ENCODE assay signal across 8 cellular contexts in the genomic region with DNA sequence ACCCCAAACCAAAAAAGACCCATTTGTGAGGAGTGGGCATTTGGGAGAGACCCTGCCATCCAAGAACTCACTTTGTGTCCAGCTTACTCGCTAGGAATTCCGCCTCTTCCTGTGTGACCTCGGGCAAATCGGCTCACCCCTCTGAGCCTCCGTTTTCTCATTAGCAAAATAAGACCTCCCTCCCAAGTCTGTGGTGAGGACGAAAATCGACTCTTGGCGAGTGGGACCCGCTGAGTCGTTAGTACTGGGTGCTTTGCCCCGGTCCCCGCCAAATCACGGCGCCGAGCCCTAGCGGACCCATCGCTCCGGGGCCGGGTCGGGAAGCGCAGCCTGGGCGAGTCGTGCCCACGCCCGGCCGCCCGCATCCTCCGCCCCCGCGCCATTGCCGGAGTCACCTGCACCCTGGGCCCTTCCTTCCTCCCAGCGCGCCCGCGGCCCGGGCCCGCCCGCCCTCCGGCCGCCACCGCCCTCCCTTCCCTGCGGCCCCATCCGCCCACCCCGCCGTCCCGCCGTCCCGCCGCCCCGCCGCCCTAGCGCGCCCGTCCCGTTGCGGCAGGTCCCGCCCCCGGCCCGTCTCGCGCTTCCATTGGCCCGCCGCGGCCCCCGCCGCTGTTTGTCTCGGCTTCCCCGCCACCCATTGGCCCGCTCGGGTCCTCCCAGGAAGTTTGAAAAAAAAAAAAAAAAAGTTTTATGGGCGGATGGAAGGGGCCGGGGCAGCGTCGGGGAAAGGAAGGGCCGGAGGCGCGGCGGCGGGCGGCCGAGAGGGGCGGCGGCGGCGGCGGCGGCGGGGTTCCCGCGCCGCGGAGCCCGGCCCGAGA. TPM values are rescaled to one million over a fixed set of nuclear protein-coding genes. Genes with fewer than 3 reads are reported as not detected.
DNase-seq lines count a peak whose midpoint lies in the region; ATAC-seq and TF ChIP-seq lines count a peak whose summit lies in the region.

No MANE protein-coding gene starts in this region.

- 0 out of 2 replicates have a peak, but pooled peaks cover 2% of the 10 kb centered on the region for H3K36me3 ChIP-seq in HUES48 (ENCODE audit: control insufficient read depth, insufficient read depth, low read length)
- H3K36me3 ChIP-seq in Peyer's patch: no peaks in the 10 kb centered on the region
- H3K36me3 ChIP-seq in esophagus squamous epithelium: no peaks in the 10 kb centered on the region

- H3K27ac ChIP-seq in C4-2B (peak overlapping the region; percentile 95), HUES48 (ENCODE audit: low read depth, low read length) (peak overlapping the region; percentile 86), Peyer's patch (peak overlapping the region; percentile 77 to 95 (median 91)), esophagus squamous epithelium (peak overlapping the region; percentile 97 to 99 (median 98))

- WGBS in esophagus squamous epithelium, 2 donors: 0 to 1% methylated on average over 40 to 51 of the region's 94 CpGs

- peak in 1 of 2 donors; percentile 22 for TF ChIP-seq POLR2A in Peyer's patch (IDR thresholded peaks at IDR 0.05)
- TF ChIP-seq POLR2A in esophagus squamous epithelium (IDR thresholded peaks at IDR 0.05): peak in 2 of 4 donors; percentile 28 to 32

- H3K9me3 ChIP-seq in HUES48 (ENCODE audit: control insufficient read depth, insufficient read depth, low read length) (no peaks in the 10 kb centered on the region), Peyer's patch (no peaks in the 10 kb centered on the region), esophagus squamous epithelium (no peaks in the 10 kb centered on the region)

- peak; percentile 65 for ATAC-seq in GM19463 (IDR thresholded peaks at IDR 0.05; ENCODE audit: unreplicated experiment)

- no peaks in the 10 kb centered on the region; the same call in 1 of the 2 replicates for H3K27me3 ChIP-seq in HUES48 (ENCODE audit: control insufficient read depth, insufficient read depth, low read length)
- H3K27me3 ChIP-seq in Peyer's patch: no peaks in the 10 kb centered on the region
- no peaks in the 10 kb centered on the region for H3K27me3 ChIP-seq in esophagus squamous epithelium

- H3K4me3 ChIP-seq in HUES48 (ENCODE audit: low read depth, low read length): peak overlapping the region; percentile 90
- H3K4me3 ChIP-seq in Peyer's patch: peak overlapping the region; percentile 59 to 95 (median 90)
- H3K4me3 ChIP-seq in esophagus squamous epithelium: peak overlapping the region; percentile 89 to 99 (median 95)

- DNase-seq in Peyer's patch (peak; percentile 87 to 96 (median 95)), activated T-helper 1 cell treated with Interleukin-2 at 50 U/mL for 16 hours (ENCODE audit: low read depth) (peak; percentile 82), esophagus squamous epithelium (lab: John Stamatoyannopoulos, UW) (no peak), myocyte (ENCODE audit: low read depth) (peak; percentile 90)
- peak; percentile 69 to 73 for DNase-seq in stimulated activated CD8-positive, alpha-beta memory T cell treated with anti-CD3 and anti-CD28 coated beads, Interleukin-7, amount 100 ng/mL, for 1 hour (ENCODE audit: low read depth in 2 of 2)

- TF ChIP-seq CTCF in C4-2B (conservative IDR thresholded peaks at IDR 0.05) (no peak), Peyer's patch (IDR thresholded peaks at IDR 0.05) (no peak), esophagus squamous epithelium (IDR thresholded peaks at IDR 0.05) (no peak)

- peak overlapping the region; percentile 74 for H3K9ac ChIP-seq in HUES48 (ENCODE audit: low read depth, low read length)

- H3K4me1 ChIP-seq in HUES48 (ENCODE audit: control insufficient read depth, insufficient read depth, low read length): 0 out of 2 replicates have a peak, but pooled peaks cover 10% of the 10 kb centered on the region
- peaks cover 0 to 52% (median 14%) of the 10 kb centered on the region in 4 donors for H3K4me1 ChIP-seq in Peyer's patch
- peaks cover 52 to 87% (median 67%) of the 10 kb centered on the region in 3 donors for H3K4me1 ChIP-seq in esophagus squamous epithelium

- intact Hi-C loops in esophagus squamous epithelium (cut with DNase I): no loop called here

RNA-seq across cellular contexts. Expression of gene TRIOBP, which starts 48.9 kb away (rescaled TPM):
- total RNA-seq in Peyer's patch (10 to 100 TPM; 54.6 to 89.1 (median 83.6) TPM), esophagus squamous epithelium (100 to 1,000 TPM in 2 of 4 donors, 10 to 100 TPM in 2; 67.6 to 149 (median 108) TPM), myocyte (26.6 and 33.0 TPM in 2 replicates)
- 69.5 TPM for polyA plus RNA-seq in myocyte (2012)

RNA-seq across cellular contexts. Expression of gene NOL12, which starts 59.6 kb away (rescaled TPM):
- total RNA-seq in Peyer's patch (100 to 1,000 TPM in 1 of 4 donors, 10 to 100 TPM in 3; 37.5 to 144 (median 57.1) TPM), esophagus squamous epithelium (10 to 100 TPM; 34.3 to 44.5 (median 40.8) TPM), myocyte (11.5 and 30.4 TPM in 2 replicates)
- polyA plus RNA-seq in myocyte (2012): 16.5 TPM
